Comparison of ENCODE assay signal across 8 cellular contexts in the genomic region with DNA sequence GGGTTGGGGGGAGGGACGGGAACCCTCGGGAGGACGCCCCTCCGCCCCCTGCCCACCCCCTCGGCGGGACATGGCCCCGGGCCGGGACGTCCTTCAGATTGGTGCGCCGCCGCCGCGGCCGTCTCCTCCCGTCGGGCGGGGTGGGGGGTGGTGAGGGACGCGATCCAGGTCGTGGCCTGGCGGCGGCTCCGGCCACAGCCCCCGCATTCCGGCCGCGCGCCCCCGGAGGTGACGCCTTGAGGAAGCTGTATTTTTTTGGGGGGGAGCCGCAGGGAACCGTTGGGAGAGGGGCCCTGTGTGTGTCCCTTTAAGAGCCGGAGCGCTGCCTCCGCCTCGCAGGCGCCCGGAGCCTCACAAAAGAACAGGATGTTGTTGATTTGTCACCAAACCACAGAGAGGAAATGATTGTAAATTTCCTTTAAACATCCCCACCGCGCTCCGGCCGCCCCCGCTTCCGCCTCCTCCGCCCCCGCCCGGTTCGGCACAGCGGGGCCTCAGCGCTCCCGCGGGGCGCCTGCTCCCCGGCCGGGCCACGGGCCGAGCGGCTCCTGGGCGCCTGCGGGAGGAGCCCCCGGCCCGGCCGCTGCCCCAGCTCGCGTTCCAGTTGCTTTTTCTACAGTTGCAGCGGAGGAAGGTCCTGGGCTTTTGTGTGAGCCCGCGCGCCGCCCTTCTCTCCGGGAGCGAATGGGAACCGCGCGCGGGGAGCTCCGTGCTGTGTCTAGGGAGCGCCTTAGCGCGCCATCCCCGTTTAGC. TPM values are rescaled to one million over a fixed set of nuclear protein-coding genes. Genes with fewer than 3 reads are reported as not detected.
A peak's percentile ranks its signal among the peaks of the same experiment; 100 is the strongest.
DNase-seq lines count a peak whose midpoint lies in the region; ATAC-seq, FAIRE-seq and TF ChIP-seq lines count a peak whose summit lies in the region.

No MANE protein-coding gene starts in this region.

- CTCF ChIA-PET in A549 (lab: Yijun Ruan, JAX), result interaction anchor here (0.6 to 6.4 kb wide), 6 partner anchors 12 to 1562 kb away, joined by 3 to 28 read pairs (median 5); no protein-coding TSS in a partner anchor

- WGBS in A549 (ENCODE audit: missing lambda C conversion rate), result 2% methylated on average over 33 of the region's 82 CpGs

- POLR2A ChIA-PET in A549 (lab: Yijun Ruan, JAX), result interaction anchor here (0.6 to 2.8 kb wide), 10 partner anchors 12 to 204 kb away, joined by 3 to 21 read pairs (median 4); partner anchors contain the start of gene SPRY4

- peak overlapping the region; percentile 95 for H3K4me2 ChIP-seq in A549

- intact Hi-C loops in kidney (cut with DNase I), result no loop called here

- H3K4me3 ChIP-seq in A549 (peak overlapping the region; percentile 68), kidney (ENCODE audit: low read length in 2 of 2) (peak overlapping the region; percentile 70 to 74)

- peak in 1 of 2 experiments; percentile 28; a peak in 2 of 5 replicates for TF ChIP-seq RAD21 in A549 (conservative IDR thresholded peaks at IDR 0.05 in 1 of 2, IDR thresholded peaks at IDR 0.05 in 1 of 2)

- ATAC-seq in A549 (peak; percentile 85), GM18517 (IDR thresholded peaks at IDR 0.05; ENCODE audit: unreplicated experiment) (peak; percentile 94), HG03025 (IDR thresholded peaks at IDR 0.05; ENCODE audit: low FRiP score, unreplicated experiment) (peak; percentile 93)
- ATAC-seq in activated CD4-positive, CD25-positive, alpha-beta regulatory T cell treated with anti-CD3 and anti-CD28 coated beads, Interleukin-2, amount 50 U/mL, for 24 hours, result peak; percentile 87 to 91

- H3K9me3 ChIP-seq in A549 (no peaks in the 10 kb centered on the region), kidney (ENCODE audit: control insufficient read depth in 1 of 2, low read length in 2 of 2) (no peaks in the 10 kb centered on the region)

- TF ChIP-seq CTCF in A549 (IDR thresholded peaks at IDR 0.05), result no peak
- TF ChIP-seq CTCF in kidney (IDR thresholded peaks at IDR 0.05; ENCODE audit: borderline replicate concordance, extremely low read depth, insufficient read depth), result no peak

- H3K9ac ChIP-seq in kidney (ENCODE audit: low read length in 2 of 2), result peak overlapping the region; percentile 35 to 88

- peak; percentile 68 for TF ChIP-seq POLR2A in A549 (IDR thresholded peaks at IDR 0.05; ENCODE audit: low read length)

- no peak for FAIRE-seq in A549 (lab: Jason Lieb, UNC)
- no peak for FAIRE-seq in kidney (lab: Jason Lieb, UNC)

- H3K27ac ChIP-seq in A549 (peak overlapping the region; percentile 98 to 99), kidney (ENCODE audit: low read depth in 2 of 2, low read length in 2 of 2) (peak overlapping the region; percentile 92)

- TF ChIP-seq EP300 in A549 (IDR thresholded peaks at IDR 0.05), result peak in 1 of 2 experiments; percentile 20; a peak in 1 of 5 replicates

- H3K4me1 ChIP-seq in A549 (peaks cover 31% of the 10 kb centered on the region), kidney (ENCODE audit: control insufficient read depth in 1 of 2, insufficient read depth in 1 of 2, low read depth in 1 of 2, low read length in 2 of 2) (peaks cover 5 to 10% of the 10 kb centered on the region in 2 donors)

- DNase-seq in A549 (ENCODE audit: low read depth in 1 of 2, low spot score in 1 of 2), result peak; percentile 86 to 87
- peak; percentile 83 for DNase-seq in NCI-H2196 (lab: John Stamatoyannopoulos, UW; ENCODE audit: unreplicated experiment)
- DNase-seq in cerebellar cortex (ENCODE audit: low spot score), result peak; percentile 89
- peak; percentile 97 for DNase-seq in kidney
- peak; percentile 84 to 91 (median 85) for DNase-seq in stimulated activated CD4-positive, alpha-beta T cell treated with anti-CD3 and anti-CD28 coated beads, Interleukin-12 subunit alpha, Interleukin-12 subunit beta, amount 100 ng/mL, for 48 hours (ENCODE audit: low read depth in 2 of 3, low spot score in 1 of 3)

- H3K36me3 ChIP-seq in kidney (ENCODE audit: control insufficient read depth in 1 of 2, insufficient read depth in 2 of 2, low read length in 2 of 2), result no peaks in the 10 kb centered on the region

TF ChIP-seq in A549, 52 proteins besides CTCF, POLR2A, EP300 and RAD21 (continues in another document):
- TF ChIP-seq POLR2AphosphoS2 (conservative IDR thresholded peaks at IDR 0.05; ENCODE audit: low read length) (no peak), PHF8 (IDR thresholded peaks at IDR 0.05; ENCODE audit: borderline replicate concordance, low read depth) (peak; percentile 74), HOXB13 (CRISPR knock-in tag; IDR thresholded peaks at IDR 0.05; ENCODE audit: low read depth) (no peak), JUN (IDR thresholded peaks at IDR 0.05) (peak; percentile 86 to 87; a peak in 3 of 5 replicates), ZFP36 (IDR thresholded peaks at IDR 0.05; ENCODE audit: borderline replicate concordance, partially characterized antibody) (no peak), SREBF2 (IDR thresholded peaks at IDR 0.05) (no peak), HOXB5 (CRISPR knock-in tag; IDR thresholded peaks at IDR 0.05) (no peak), TFCP2L1 (CRISPR knock-in tag; IDR thresholded peaks at IDR 0.05) (0 out of 2 replicates have a peak, but pooled peaks have one; percentile 14), ZNF302 (CRISPR knock-in tag; IDR thresholded peaks at IDR 0.05) (no peak), KDM5A (IDR thresholded peaks at IDR 0.05) (no peak), FOSL2 (IDR thresholded peaks at IDR 0.05) (no peak), FOSL2 (CRISPR knock-in tag; IDR thresholded peaks at IDR 0.05) (peak; percentile 44; the same call in 1 of the 2 replicates), GATA3 (IDR thresholded peaks at IDR 0.05; ENCODE audit: borderline replicate concordance) (peak; percentile 39), TP53 (CRISPR knock-in tag; IDR thresholded peaks at IDR 0.05) (no peak), BHLHE40 (IDR thresholded peaks at IDR 0.05; ENCODE audit: low read depth, low read length) (no peak), ZC3H11A (IDR thresholded peaks at IDR 0.05) (no peak)
- TF ChIP-seq, protein P1, sequence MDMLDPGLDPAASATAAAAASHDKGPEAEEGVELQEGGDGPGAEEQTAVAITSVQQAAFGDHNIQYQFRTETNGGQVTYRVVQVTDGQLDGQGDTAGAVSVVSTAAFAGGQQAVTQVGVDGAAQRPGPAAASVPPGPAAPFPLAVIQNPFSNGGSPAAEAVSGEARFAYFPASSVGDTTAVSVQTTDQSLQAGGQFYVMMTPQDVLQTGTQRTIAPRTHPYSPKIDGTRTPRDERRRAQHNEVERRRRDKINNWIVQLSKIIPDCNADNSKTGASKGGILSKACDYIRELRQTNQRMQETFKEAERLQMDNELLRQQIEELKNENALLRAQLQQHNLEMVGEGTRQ (IDR thresholded peaks at IDR 0.05), result no peak
- TF ChIP-seq, protein P2, sequence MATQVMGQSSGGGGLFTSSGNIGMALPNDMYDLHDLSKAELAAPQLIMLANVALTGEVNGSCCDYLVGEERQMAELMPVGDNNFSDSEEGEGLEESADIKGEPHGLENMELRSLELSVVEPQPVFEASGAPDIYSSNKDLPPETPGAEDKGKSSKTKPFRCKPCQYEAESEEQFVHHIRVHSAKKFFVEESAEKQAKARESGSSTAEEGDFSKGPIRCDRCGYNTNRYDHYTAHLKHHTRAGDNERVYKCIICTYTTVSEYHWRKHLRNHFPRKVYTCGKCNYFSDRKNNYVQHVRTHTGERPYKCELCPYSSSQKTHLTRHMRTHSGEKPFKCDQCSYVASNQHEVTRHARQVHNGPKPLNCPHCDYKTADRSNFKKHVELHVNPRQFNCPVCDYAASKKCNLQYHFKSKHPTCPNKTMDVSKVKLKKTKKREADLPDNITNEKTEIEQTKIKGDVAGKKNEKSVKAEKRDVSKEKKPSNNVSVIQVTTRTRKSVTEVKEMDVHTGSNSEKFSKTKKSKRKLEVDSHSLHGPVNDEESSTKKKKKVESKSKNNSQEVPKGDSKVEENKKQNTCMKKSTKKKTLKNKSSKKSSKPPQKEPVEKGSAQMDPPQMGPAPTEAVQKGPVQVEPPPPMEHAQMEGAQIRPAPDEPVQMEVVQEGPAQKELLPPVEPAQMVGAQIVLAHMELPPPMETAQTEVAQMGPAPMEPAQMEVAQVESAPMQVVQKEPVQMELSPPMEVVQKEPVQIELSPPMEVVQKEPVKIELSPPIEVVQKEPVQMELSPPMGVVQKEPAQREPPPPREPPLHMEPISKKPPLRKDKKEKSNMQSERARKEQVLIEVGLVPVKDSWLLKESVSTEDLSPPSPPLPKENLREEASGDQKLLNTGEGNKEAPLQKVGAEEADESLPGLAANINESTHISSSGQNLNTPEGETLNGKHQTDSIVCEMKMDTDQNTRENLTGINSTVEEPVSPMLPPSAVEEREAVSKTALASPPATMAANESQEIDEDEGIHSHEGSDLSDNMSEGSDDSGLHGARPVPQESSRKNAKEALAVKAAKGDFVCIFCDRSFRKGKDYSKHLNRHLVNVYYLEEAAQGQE (IDR thresholded peaks at IDR 0.05), result no peak
- TF ChIP-seq, protein P3, sequence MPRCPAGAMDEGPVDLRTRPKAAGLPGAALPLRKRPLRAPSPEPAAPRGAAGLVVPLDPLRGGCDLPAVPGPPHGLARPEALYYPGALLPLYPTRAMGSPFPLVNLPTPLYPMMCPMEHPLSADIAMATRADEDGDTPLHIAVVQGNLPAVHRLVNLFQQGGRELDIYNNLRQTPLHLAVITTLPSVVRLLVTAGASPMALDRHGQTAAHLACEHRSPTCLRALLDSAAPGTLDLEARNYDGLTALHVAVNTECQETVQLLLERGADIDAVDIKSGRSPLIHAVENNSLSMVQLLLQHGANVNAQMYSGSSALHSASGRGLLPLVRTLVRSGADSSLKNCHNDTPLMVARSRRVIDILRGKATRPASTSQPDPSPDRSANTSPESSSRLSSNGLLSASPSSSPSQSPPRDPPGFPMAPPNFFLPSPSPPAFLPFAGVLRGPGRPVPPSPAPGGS (IDR thresholded peaks at IDR 0.05), result peak; percentile 86
- TF ChIP-seq, protein P4, sequence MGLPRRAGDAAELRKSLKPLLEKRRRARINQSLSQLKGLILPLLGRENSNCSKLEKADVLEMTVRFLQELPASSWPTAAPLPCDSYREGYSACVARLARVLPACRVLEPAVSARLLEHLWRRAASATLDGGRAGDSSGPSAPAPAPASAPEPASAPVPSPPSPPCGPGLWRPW (IDR thresholded peaks at IDR 0.05), result no peak
- TF ChIP-seq, protein P5, sequence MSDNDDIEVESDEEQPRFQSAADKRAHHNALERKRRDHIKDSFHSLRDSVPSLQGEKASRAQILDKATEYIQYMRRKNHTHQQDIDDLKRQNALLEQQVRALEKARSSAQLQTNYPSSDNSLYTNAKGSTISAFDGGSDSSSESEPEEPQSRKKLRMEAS (IDR thresholded peaks at IDR 0.05), result 0 out of 2 replicates have a peak, but pooled peaks have one; percentile 22

RNA-seq across cellular contexts. Expression of gene SPRY4, which starts 32.1 kb away (rescaled TPM):
- 5.7 and 6.7 TPM in 2 replicates for polyA plus RNA-seq in A549 (2011; rRNA removed)
- 3.6 and 5.0 TPM in 2 replicates for polyA plus RNA-seq in A549 (2012; cell fraction: cytosol; rRNA removed)
- polyA plus RNA-seq in A549 (2012; cell fraction: nucleus; rRNA removed), result 15.6 and 17.1 TPM in 2 replicates
- 3.0 to 3.4 TPM (median 3.3 TPM) in 3 replicates for polyA plus RNA-seq in A549 (2017; fragmentation: RNase III; extraction: RNeasy Plus Mini Kit Qiagen cat#74134 plus additional on column Dnase treatment)
- 14.0 and 17.9 TPM in 2 replicates for polyA minus RNA-seq in A549 (2011; rRNA and poly(A)+ RNA removed)
- 16.6 TPM for total RNA-seq in kidney
- 6.0 TPM for polyA plus RNA-seq in kidney (ENCODE audit: insufficient read depth, low read depth, low replicate concordance)

Comparison
In these comparisons a context has a peak if more than half of its experiments do, and no peak if none do; other contexts are left out.
1. Peak in every context shown above with its lines: DNase-seq, ATAC-seq, H3K4me3 ChIP-seq and H3K27ac ChIP-seq.